19 cellular contexts compared by ENCODE assay signal in the genomic region with DNA sequence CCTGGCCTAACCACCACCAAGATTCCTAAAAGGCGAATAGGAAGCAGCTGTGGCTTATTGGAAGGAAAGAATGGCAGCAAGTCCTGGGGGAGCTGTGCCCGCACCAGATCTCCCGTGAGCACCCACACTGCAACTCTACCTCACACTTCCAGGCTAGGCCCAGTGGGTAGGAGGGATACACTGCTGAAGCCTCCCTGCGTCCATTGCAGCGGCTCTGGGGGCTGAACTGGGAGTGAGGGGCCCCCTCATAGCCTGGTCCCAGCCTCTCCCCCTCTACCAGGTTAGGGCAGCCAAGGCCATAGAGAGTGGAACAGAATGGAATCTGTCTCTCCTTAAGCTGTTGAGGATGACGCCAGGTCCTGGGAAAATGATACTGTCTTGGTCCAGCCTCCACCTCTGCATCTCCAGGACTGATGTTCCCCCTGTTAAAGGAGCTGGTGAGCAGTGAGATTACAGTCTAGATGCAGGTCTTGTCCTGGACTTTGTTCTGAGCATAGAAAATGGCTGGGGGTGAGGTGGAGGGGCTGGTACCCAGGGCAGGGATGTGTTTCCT. TPM values are rescaled to one million over a fixed set of nuclear protein-coding genes. Genes with fewer than 3 reads are reported as not detected.
"Had no signal": no experiment of that assay in that cellular context is flagged by ENCODE, and none has a peak within 500 bp of the region (broad histone marks: within the 10 kb centered on the region; RNA-seq: fewer than 3 reads in every experiment).

No MANE protein-coding gene starts in this region.

- H3K4me1 ChIP-seq: adrenal gland, colonic mucosa, gastroesophageal sphincter, vagina had no signal

- ATAC-seq: activated CD8-positive, alpha-beta memory T cell treated with anti-CD3 and anti-CD28 coated beads, Interleukin-2, amount 10 ng/mL, durations not matched to agents 7 days and 5 days; activated T-cell treated with anti-CD3 and anti-CD28 coated beads, Interleukin-2, amount 50 U/mL, for 4 hours; gastroesophageal sphincter had no signal

- H3K4me3 ChIP-seq: adrenal gland, colonic mucosa, gastroesophageal sphincter, vagina had no signal

- H3K4me3 Mint-ChIP-seq: activated CD4-positive, alpha-beta T cell treated with anti-CD3 and anti-CD28 coated beads, Interleukin-2, amount 10 ng/mL, durations not matched to agents 7 days and 5 days; activated CD8-positive, alpha-beta memory T cell treated with anti-CD3 and anti-CD28 coated beads, Interleukin-2, amount 10 ng/mL, durations not matched to agents 7 days and 5 days; activated T-cell treated with anti-CD3 and anti-CD28 coated beads, Interleukin-2, amount 50 U/mL, for 4 hours; mesothelial cell of epicardium had no signal

- H3K27me3 Mint-ChIP-seq: activated CD4-positive, alpha-beta T cell treated with anti-CD3 and anti-CD28 coated beads, Interleukin-2, amount 10 ng/mL, durations not matched to agents 7 days and 5 days; activated CD8-positive, alpha-beta memory T cell treated with anti-CD3 and anti-CD28 coated beads, Interleukin-2, amount 10 ng/mL, durations not matched to agents 7 days and 5 days had no signal

- H3K27me3 ChIP-seq: adrenal gland, colonic mucosa, gastroesophageal sphincter, vagina had no signal

- H3K4me1 Mint-ChIP-seq: activated CD4-positive, alpha-beta T cell treated with anti-CD3 and anti-CD28 coated beads, Interleukin-2, amount 10 ng/mL, durations not matched to agents 7 days and 5 days; mesothelial cell of epicardium had no signal

- H3K27ac Mint-ChIP-seq: activated CD4-positive, alpha-beta T cell treated with anti-CD3 and anti-CD28 coated beads, Interleukin-2, amount 10 ng/mL, durations not matched to agents 7 days and 5 days; activated CD8-positive, alpha-beta memory T cell treated with anti-CD3 and anti-CD28 coated beads, Interleukin-2, amount 10 ng/mL, durations not matched to agents 7 days and 5 days; mesothelial cell of epicardium had no signal

- H3K27ac ChIP-seq: adrenal gland, colonic mucosa, gastroesophageal sphincter, vagina had no signal

- DNase-seq: activated CD4-positive, alpha-beta T cell treated with anti-CD3 and anti-CD28 coated beads, Interleukin-2, amount 10 ng/mL, durations not matched to agents 7 days and 5 days; activated CD4-positive, CD25-positive, alpha-beta regulatory T cell; activated CD8-positive, alpha-beta memory T cell treated with anti-CD3 and anti-CD28 coated beads, Interleukin-2, amount 10 ng/mL, durations not matched to agents 7 days and 5 days; activated gamma-delta T cell; activated T-cell treated with anti-CD3 and anti-CD28 coated beads, Interleukin-2, amount 50 U/mL, for 4 hours; caudate nucleus; colonic mucosa; effector CD8-positive, alpha-beta T cell; kidney glomerular epithelial cell; occipital lobe; stimulated activated CD4-positive, alpha-beta T cell treated with anti-CD3 and anti-CD28 coated beads, Interleukin-2, amount 100 ng/mL, for 48 hours; T-helper 2 cell had no signal

- H3K9me3 ChIP-seq: adrenal gland, colonic mucosa, gastroesophageal sphincter, vagina had no signal

- H3K9me3 Mint-ChIP-seq: activated CD4-positive, alpha-beta T cell treated with anti-CD3 and anti-CD28 coated beads, Interleukin-2, amount 10 ng/mL, durations not matched to agents 7 days and 5 days; activated T-cell treated with anti-CD3 and anti-CD28 coated beads, Interleukin-2, amount 50 U/mL, for 4 hours; mesothelial cell of epicardium had no signal

RNA-seq across cellular contexts. Expression of gene GNMT, which starts 20.0 kb away (rescaled TPM):
- total RNA-seq: epithelial cell of proximal tubule, myocyte, occipital lobe had no signal

RNA-seq across cellular contexts. Expression of gene PTCRA, which starts 24.7 kb away (rescaled TPM):
- total RNA-seq: activated CD4-positive, alpha-beta T cell treated with anti-CD3 and anti-CD28 coated beads, Interleukin-2, amount 10 ng/mL, durations not matched to agents 7 days and 5 days; activated CD8-positive, alpha-beta memory T cell treated with anti-CD3 and anti-CD28 coated beads, Interleukin-2, amount 10 ng/mL, durations not matched to agents 7 days and 5 days; activated T-cell treated with anti-CD3 and anti-CD28 coated beads, Interleukin-2, amount 50 U/mL, for 4 hours; colonic mucosa; epithelial cell of proximal tubule; gastroesophageal sphincter; lower leg skin; mesothelial cell of epicardium; myocyte; occipital lobe; vagina had no signal
- polyA plus RNA-seq: adrenal gland had no signal
